In genomic region chr3:80677796-80678195, GRCh38 we compare ENCODE assay signal across 17 cellular contexts.
DNase-seq lines count a peak whose midpoint lies in the region; ATAC-seq and TF ChIP-seq lines count a peak whose summit lies in the region.
"Had no signal": no experiment of that assay in that cellular context is flagged by ENCODE, and none has a peak within 500 bp of the region (broad histone marks: within the 10 kb centered on the region; RNA-seq: fewer than 3 reads in every experiment).

No MANE protein-coding gene starts in this region.

- peak; percentile 68 for DNase-seq in dermis blood vessel endothelial cell
- DNase-seq in retina, result peak; percentile 13
- no peak for DNase-seq in stimulated activated naive CD8-positive, alpha-beta T cell treated with anti-CD3 and anti-CD28 coated beads, Interleukin-15, Interleukin-2, amounts not matched to agents 100 U/mL and 50 U/mL, for 24 hours
- DNase-seq in occipital lobe (lab: John Stamatoyannopoulos, UW), result no peak
- DNase-seq: activated CD4-positive, CD25-positive, alpha-beta regulatory T cell; activated naive CD4-positive, alpha-beta T cell; CD4-positive, CD25-positive, alpha-beta regulatory T cell; effector CD8-positive, alpha-beta T cell; foreskin melanocyte; GDM1; HFFc6; NCI-H187 treated with DMSO at 0.1 percent for 48 hours; Peyer's patch had no signal

- ATAC-seq in GM18870 (IDR thresholded peaks at IDR 0.05; ENCODE audit: unreplicated experiment) (peak; percentile 89), GM21526 (IDR thresholded peaks at IDR 0.05; ENCODE audit: low FRiP score, unreplicated experiment) (no peak)
- ATAC-seq in stimulated activated naive CD8-positive, alpha-beta T cell treated with anti-CD3 and anti-CD28 coated beads, Interleukin-15, Interleukin-2, amounts not matched to agents 100 U/mL and 50 U/mL, for 24 hours, result no peak
- ATAC-seq: stimulated activated memory B cell treated with anti-CD40 and anti-IgM and Interleukin-4, amounts not matched to agents 10 μg/mL and 1 μg/mL and 100 μg/mL, for 72 hours had no signal

TF ChIP-seq in PFSK-1, 5 proteins besides CTCF, POLR2A, EP300 and RAD21:
- TF ChIP-seq FOXP2 (optimal IDR thresholded peaks at IDR 0.05; ENCODE audit: borderline replicate concordance, extremely low read depth, extremely low read length, insufficient read depth) (peak; percentile 52), TAF1 (IDR thresholded peaks at IDR 0.05; ENCODE audit: borderline replicate concordance, insufficient read depth, low read length) (peak; percentile 36; the same call in 1 of the 2 replicates), POLR2AphosphoS5 (IDR thresholded peaks at IDR 0.05; ENCODE audit: low read depth, low read length) (peak; percentile 31; the same call in 1 of the 2 replicates), SIN3A (IDR thresholded peaks at IDR 0.05; ENCODE audit: borderline replicate concordance, insufficient read depth, low read length) (no peak)

Comparison
In these comparisons a context has a peak if more than half of its experiments do, and no peak if none do; other contexts are left out.
1. DNase-seq: peak in dermis blood vessel endothelial cell (single experiment) and retina (single experiment); none in stimulated activated naive CD8-positive, alpha-beta T cell treated with anti-CD3 and anti-CD28 coated beads, Interleukin-15, Interleukin-2, amounts not matched to agents 100 U/mL and 50 U/mL, for 24 hours (single experiment) and occipital lobe (single experiment).